In genomic region chr15:87762110-87762509, GRCh38 we compare ENCODE assay signal across 10 cellular contexts.
A peak's percentile ranks its signal among the peaks of the same experiment; 100 is the strongest.
DNase-seq lines count a peak whose midpoint lies in the region; ATAC-seq and TF ChIP-seq lines count a peak whose summit lies in the region.
"Had no signal": no experiment of that assay in that cellular context is flagged by ENCODE, and none has a peak within 500 bp of the region (broad histone marks: within the 10 kb centered on the region; RNA-seq: fewer than 3 reads in every experiment).

No MANE protein-coding gene starts in this region.

- H3K4me2 ChIP-seq in mesenchymal stem cell (ENCODE audit: low read length, poor library complexity, severe bottlenecking) (no peak overlapping the region), PC-9 (no peak overlapping the region)

- no peaks in the 10 kb centered on the region for H3F3A ChIP-seq in PC-9 (ENCODE audit: insufficient read depth, low read depth)

- H3K4me3 Mint-ChIP-seq in T-helper 17 cell (no peak overlapping the region), endodermal cell (no peak overlapping the region)

- H4K91ac ChIP-seq in mesenchymal stem cell (ENCODE audit: low read length), result no peak overlapping the region

- no peak overlapping the region for H3K9ac ChIP-seq in mesenchymal stem cell (ENCODE audit: low read length)
- no peak overlapping the region for H3K9ac ChIP-seq in endodermal cell (ENCODE audit: extremely low read depth, low read length, poor library complexity, severe bottlenecking)

- POLR2A ChIA-PET in PC-9 (lab: Charles Lee; ENCODE audit: unreplicated experiment), result no interaction called here

- H2AFZ ChIP-seq in mesenchymal stem cell (ENCODE audit: low read depth, low read length) (no peak overlapping the region), PC-9 (no peak overlapping the region)

- no peak overlapping the region for H3K18ac ChIP-seq in mesenchymal stem cell (ENCODE audit: low read depth in 1 of 2, low read length in 2 of 2)

- no peak overlapping the region for H3K4ac ChIP-seq in mesenchymal stem cell (ENCODE audit: low read depth in 1 of 2, low read length in 2 of 2)

- H3K36me3 ChIP-seq in mesenchymal stem cell (ENCODE audit: control insufficient read depth in 1 of 2, insufficient read depth in 2 of 2, low read depth in 1 of 2, low read length in 2 of 2) (no peaks in the 10 kb centered on the region), endodermal cell (ENCODE audit: control insufficient read depth, insufficient read depth, low read length) (no peaks in the 10 kb centered on the region), PC-9 (ENCODE audit: low read depth) (no peaks in the 10 kb centered on the region)
- H3K36me3 ChIP-seq: MG63, prostate gland had no signal

- no peak overlapping the region for H3K23ac ChIP-seq in mesenchymal stem cell (ENCODE audit: low read length in 2 of 2)

- intact Hi-C loops in PC-9 (cut with micrococcal nuclease; ENCODE audit: unreplicated experiment), result no loop called here

- H2BK120ac ChIP-seq in mesenchymal stem cell (ENCODE audit: low read depth, low read length), result no peak overlapping the region

- TF ChIP-seq CTCF in GM13976 (IDR thresholded peaks at IDR 0.05; ENCODE audit: borderline replicate concordance, control extremely low read depth, extremely low read depth, insufficient read depth, missing control alignments) (no peak), endodermal cell (conservative IDR thresholded peaks at IDR 0.05) (no peak), PC-9 (conservative IDR thresholded peaks at IDR 0.05) (no peak)

- no peaks in the 10 kb centered on the region for H3K4me1 ChIP-seq in mesenchymal stem cell (ENCODE audit: control insufficient read depth, insufficient read depth, low read depth, low read length)
- H3K4me1 ChIP-seq in endodermal cell (ENCODE audit: control insufficient read depth, insufficient read depth, low read length), result peaks cover 21% of the 10 kb centered on the region
- H3K4me1 ChIP-seq in PC-9 (replicated peaks; ENCODE audit: insufficient read depth), result no peaks in the 10 kb centered on the region
- H3K4me1 ChIP-seq: prostate gland had no signal

- ATAC-seq in GM18519 (IDR thresholded peaks at IDR 0.05; ENCODE audit: low FRiP score, unreplicated experiment) (peak; percentile 65), HG03159 (IDR thresholded peaks at IDR 0.05; ENCODE audit: unreplicated experiment) (peak; percentile 66), T-helper 17 cell (peak; percentile 28)

- H3K79me1 ChIP-seq in mesenchymal stem cell (replicated peaks; ENCODE audit: low read length, poor library complexity, severe bottlenecking), result no peaks in the 10 kb centered on the region

- H3K4me1 Mint-ChIP-seq in T-helper 17 cell (peaks cover 7% of the 10 kb centered on the region), endodermal cell (peaks cover 42% of the 10 kb centered on the region)

- no peak overlapping the region for H2AK5ac ChIP-seq in mesenchymal stem cell (ENCODE audit: low read length, severe bottlenecking)

- H3K27me3 ChIP-seq in mesenchymal stem cell (ENCODE audit: control insufficient read depth in 1 of 2, insufficient read depth in 1 of 2, low read length in 2 of 2) (peaks cover 0 to 14% of the 10 kb centered on the region in 2 experiments), endodermal cell (ENCODE audit: control insufficient read depth, insufficient read depth, low read length, poor library complexity, severe bottlenecking) (no peaks in the 10 kb centered on the region), PC-9 (ENCODE audit: insufficient read depth, low read depth) (no peaks in the 10 kb centered on the region)
- H3K27me3 ChIP-seq: MG63 had no signal

- H3K79me2 ChIP-seq in PC-9 (ENCODE audit: low read depth), result no peaks in the 10 kb centered on the region

- H4K8ac ChIP-seq in mesenchymal stem cell (ENCODE audit: low read length), result no peak overlapping the region

- H3K27me3 Mint-ChIP-seq in T-helper 17 cell (no peaks in the 10 kb centered on the region), endodermal cell (ENCODE audit: insufficient read depth) (no peaks in the 10 kb centered on the region)

- H4K20me1 ChIP-seq in PC-9 (ENCODE audit: insufficient read depth), result no peaks in the 10 kb centered on the region; the same call in 1 of the 2 replicates

- H3K14ac ChIP-seq in mesenchymal stem cell (ENCODE audit: low read length in 2 of 2), result no peak overlapping the region

- no TSS peak for BruUV-seq in PC-9 (replicated peaks; lab: Mats Ljungman, UMichigan)

- peaks cover under 1% of the 10 kb centered on the region for H3K36me3 Mint-ChIP-seq in T-helper 17 cell (ENCODE audit: low read depth)
- no peaks in the 10 kb centered on the region for H3K36me3 Mint-ChIP-seq in endodermal cell (ENCODE audit: low read depth)

- H3K4me3 ChIP-seq in mesenchymal stem cell (ENCODE audit: insufficient read depth in 1 of 2, low read depth in 1 of 2, low read length in 2 of 2) (no peak overlapping the region), endodermal cell (ENCODE audit: low read length) (no peak overlapping the region), PC-9 (no peak overlapping the region)
- H3K4me3 ChIP-seq: MG63, prostate gland had no signal

- no peak overlapping the region for H2BK5ac ChIP-seq in mesenchymal stem cell (ENCODE audit: low read depth, low read length, poor library complexity, severe bottlenecking)

- in situ Hi-C loops in GM13976 (cut with MboI; ENCODE audit: low sequenced_read_pairs, unreplicated experiment), result no loop called here

- H2BK12ac ChIP-seq in mesenchymal stem cell (ENCODE audit: low read length in 2 of 2), result no peak overlapping the region

- DNase-seq in T-helper 17 cell, result no peak
- peak; percentile 29 for DNase-seq in mesenchymal stem cell
- DNase-seq in GM13976 (ENCODE audit: low spot score), result no peak
- no peak for DNase-seq in GOT3 (lab: John Stamatoyannopoulos, UW)
- DNase-seq in endodermal cell, result no peak
- DNase-seq in PC-9, result no peak
- DNase-seq: MG63 had no signal

- no peak overlapping the region for H3K27ac ChIP-seq in mesenchymal stem cell (ENCODE audit: low read length, poor library complexity, severe bottlenecking)
- no peak overlapping the region for H3K27ac ChIP-seq in endodermal cell (ENCODE audit: low read depth, low read length)
- H3K27ac ChIP-seq in PC-9, result no peak overlapping the region
- H3K27ac ChIP-seq: prostate gland had no signal

- no peaks in the 10 kb centered on the region for H3K9me2 ChIP-seq in PC-9 (ENCODE audit: insufficient read depth)

- CTCF ChIA-PET in PC-9 (lab: Charles Lee), result no interaction called here

- no peak overlapping the region for H2BK15ac ChIP-seq in mesenchymal stem cell (ENCODE audit: low read depth, poor library complexity, severe bottlenecking)

- no peaks in the 10 kb centered on the region for H3K9me3 ChIP-seq in T-helper 17 cell (ENCODE audit: control insufficient read depth, low read length, poor library complexity, severe bottlenecking)
- H3K9me3 ChIP-seq in mesenchymal stem cell (ENCODE audit: control insufficient read depth, low read length), result no peaks in the 10 kb centered on the region
- no peaks in the 10 kb centered on the region for H3K9me3 ChIP-seq in endodermal cell (ENCODE audit: control insufficient read depth, low read length)
- no peaks in the 10 kb centered on the region for H3K9me3 ChIP-seq in PC-9 (ENCODE audit: insufficient read depth, low read depth)
- H3K9me3 ChIP-seq: prostate gland had no signal

- H3K9me3 Mint-ChIP-seq in endodermal cell, result no peaks in the 10 kb centered on the region

- 91% methylated on average over 2 of the region's 2 CpGs for WGBS in mesenchymal stem cell
- 80 to 95% methylated on average over 1 to 2 of the region's 2 CpGs for WGBS in endodermal cell (ENCODE audit: insufficient coverage in 1 of 2, insufficient read length in 1 of 2), 2 experiments

- H3K27ac Mint-ChIP-seq in T-helper 17 cell (no peak overlapping the region), endodermal cell (no peak overlapping the region)
